In the genomic region with DNA sequence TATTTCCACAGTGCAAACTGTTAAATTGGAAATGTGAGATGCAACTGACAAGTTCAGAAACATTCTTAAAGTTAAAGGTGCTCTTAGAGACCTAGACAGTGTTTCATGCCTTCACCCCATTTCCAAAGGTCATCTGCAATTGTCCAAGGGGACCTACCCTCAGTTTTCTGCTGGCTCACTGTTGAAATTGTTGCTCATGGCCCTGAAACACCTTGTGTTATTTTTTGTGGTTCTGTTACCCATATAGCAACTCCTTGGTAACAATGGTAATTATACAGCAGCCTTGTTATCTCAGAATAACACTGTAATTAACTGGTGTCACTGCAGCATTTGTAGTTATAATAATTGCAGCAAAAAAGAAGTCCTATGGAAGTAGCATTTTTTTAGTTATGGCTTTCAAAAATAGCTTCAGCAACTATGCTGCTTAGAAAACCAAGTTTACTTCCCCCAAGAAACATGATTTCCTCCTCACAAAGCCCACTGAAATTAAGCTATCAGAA, we compare ENCODE assay signal across 2 cellular contexts.
TF ChIP-seq lines count a peak whose summit lies in the region.

No MANE protein-coding gene starts in this region.

TF ChIP-seq in K562, 482 proteins besides CTCF, POLR2A, EP300 and RAD21:
- TF ChIP-seq SOX6 (IDR thresholded peaks at IDR 0.05) (peak; percentile 61; the same call in 1 of the 2 replicates), ZNF77 (CRISPR knock-in tag; IDR thresholded peaks at IDR 0.05) (no peak), ZNF316 (IDR thresholded peaks at IDR 0.05) (peak; percentile 29), RFX1 (IDR thresholded peaks at IDR 0.05) (peak; percentile 37; the same call in 1 of the 2 replicates), SMAD4 (CRISPR knock-in tag; conservative IDR thresholded peaks at IDR 0.05) (no peak), ZNF780A (CRISPR knock-in tag; IDR thresholded peaks at IDR 0.05) (no peak), NFE2 (IDR thresholded peaks at IDR 0.05; ENCODE audit: low read depth) (peak; percentile 65), MAFF (IDR thresholded peaks at IDR 0.05; ENCODE audit: low read length) (peak; percentile 40; the same call in 1 of the 2 replicates), MAFK (IDR thresholded peaks at IDR 0.05; ENCODE audit: low read length) (0 out of 2 replicates have a peak, but pooled peaks have one; percentile 15), MXI1 (IDR thresholded peaks at IDR 0.05; ENCODE audit: low read depth, low read length) (0 out of 2 replicates have a peak, but pooled peaks have one; percentile 28)
- TF ChIP-seq, protein P1, sequence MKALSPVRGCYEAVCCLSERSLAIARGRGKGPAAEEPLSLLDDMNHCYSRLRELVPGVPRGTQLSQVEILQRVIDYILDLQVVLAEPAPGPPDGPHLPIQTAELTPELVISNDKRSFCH (CRISPR knock-in tag; IDR thresholded peaks at IDR 0.05), result no peak
- TF ChIP-seq, protein P1 (tag; IDR thresholded peaks at IDR 0.05), result peak; percentile 20; the same call in 1 of the 2 replicates
- TF ChIP-seq, protein P2, sequence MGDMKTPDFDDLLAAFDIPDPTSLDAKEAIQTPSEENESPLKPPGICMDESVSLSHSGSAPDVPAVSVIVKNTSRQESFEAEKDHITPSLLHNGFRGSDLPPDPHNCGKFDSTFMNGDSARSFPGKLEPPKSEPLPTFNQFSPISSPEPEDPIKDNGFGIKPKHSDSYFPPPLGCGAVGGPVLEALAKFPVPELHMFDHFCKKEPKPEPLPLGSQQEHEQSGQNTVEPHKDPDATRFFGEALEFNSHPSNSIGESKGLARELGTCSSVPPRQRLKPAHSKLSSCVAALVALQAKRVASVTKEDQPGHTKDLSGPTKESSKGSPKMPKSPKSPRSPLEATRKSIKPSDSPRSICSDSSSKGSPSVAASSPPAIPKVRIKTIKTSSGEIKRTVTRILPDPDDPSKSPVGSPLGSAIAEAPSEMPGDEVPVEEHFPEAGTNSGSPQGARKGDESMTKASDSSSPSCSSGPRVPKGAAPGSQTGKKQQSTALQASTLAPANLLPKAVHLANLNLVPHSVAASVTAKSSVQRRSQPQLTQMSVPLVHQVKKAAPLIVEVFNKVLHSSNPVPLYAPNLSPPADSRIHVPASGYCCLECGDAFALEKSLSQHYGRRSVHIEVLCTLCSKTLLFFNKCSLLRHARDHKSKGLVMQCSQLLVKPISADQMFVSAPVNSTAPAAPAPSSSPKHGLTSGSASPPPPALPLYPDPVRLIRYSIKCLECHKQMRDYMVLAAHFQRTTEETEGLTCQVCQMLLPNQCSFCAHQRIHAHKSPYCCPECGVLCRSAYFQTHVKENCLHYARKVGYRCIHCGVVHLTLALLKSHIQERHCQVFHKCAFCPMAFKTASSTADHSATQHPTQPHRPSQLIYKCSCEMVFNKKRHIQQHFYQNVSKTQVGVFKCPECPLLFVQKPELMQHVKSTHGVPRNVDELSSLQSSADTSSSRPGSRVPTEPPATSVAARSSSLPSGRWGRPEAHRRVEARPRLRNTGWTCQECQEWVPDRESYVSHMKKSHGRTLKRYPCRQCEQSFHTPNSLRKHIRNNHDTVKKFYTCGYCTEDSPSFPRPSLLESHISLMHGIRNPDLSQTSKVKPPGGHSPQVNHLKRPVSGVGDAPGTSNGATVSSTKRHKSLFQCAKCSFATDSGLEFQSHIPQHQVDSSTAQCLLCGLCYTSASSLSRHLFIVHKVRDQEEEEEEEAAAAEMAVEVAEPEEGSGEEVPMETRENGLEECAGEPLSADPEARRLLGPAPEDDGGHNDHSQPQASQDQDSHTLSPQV (IDR thresholded peaks at IDR 0.05), result 0 out of 2 replicates have a peak, but pooled peaks have one; percentile 14
- TF ChIP-seq, protein P3, sequence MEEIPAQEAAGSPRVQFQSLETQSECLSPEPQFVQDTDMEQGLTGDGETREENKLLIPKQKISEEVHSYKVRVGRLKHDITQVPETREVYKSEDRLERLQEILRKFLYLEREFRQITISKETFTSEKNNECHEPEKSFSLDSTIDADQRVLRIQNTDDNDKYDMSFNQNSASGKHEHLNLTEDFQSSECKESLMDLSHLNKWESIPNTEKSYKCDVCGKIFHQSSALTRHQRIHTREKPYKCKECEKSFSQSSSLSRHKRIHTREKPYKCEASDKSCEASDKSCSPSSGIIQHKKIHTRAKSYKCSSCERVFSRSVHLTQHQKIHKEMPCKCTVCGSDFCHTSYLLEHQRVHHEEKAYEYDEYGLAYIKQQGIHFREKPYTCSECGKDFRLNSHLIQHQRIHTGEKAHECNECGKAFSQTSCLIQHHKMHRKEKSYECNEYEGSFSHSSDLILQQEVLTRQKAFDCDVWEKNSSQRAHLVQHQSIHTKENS (CRISPR knock-in tag; IDR thresholded peaks at IDR 0.05), result no peak

TF ChIP-seq in GM23338, 12 proteins besides CTCF, POLR2A, EP300 and RAD21:
- TF ChIP-seq, protein P4, sequence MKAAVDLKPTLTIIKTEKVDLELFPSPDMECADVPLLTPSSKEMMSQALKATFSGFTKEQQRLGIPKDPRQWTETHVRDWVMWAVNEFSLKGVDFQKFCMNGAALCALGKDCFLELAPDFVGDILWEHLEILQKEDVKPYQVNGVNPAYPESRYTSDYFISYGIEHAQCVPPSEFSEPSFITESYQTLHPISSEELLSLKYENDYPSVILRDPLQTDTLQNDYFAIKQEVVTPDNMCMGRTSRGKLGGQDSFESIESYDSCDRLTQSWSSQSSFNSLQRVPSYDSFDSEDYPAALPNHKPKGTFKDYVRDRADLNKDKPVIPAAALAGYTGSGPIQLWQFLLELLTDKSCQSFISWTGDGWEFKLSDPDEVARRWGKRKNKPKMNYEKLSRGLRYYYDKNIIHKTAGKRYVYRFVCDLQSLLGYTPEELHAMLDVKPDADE (IDR thresholded peaks at IDR 0.05), result no peak
- TF ChIP-seq EZH2phosphoT487 (IDR thresholded peaks at IDR 0.05; ENCODE audit: unreplicated experiment) (no peak), CREB1 (CRISPR knock-in tag; IDR thresholded peaks at IDR 0.05; ENCODE audit: low read depth) (no peak), JUNB (IDR thresholded peaks at IDR 0.05; ENCODE audit: unreplicated experiment) (no peak), NANOG (IDR thresholded peaks at IDR 0.05; ENCODE audit: borderline replicate concordance) (no peak), POLR2AphosphoS5 (IDR thresholded peaks at IDR 0.05; ENCODE audit: low read depth) (no peak), STAT1 (IDR thresholded peaks at IDR 0.05; ENCODE audit: unreplicated experiment) (no peak), ZNF114 (CRISPR knock-in tag; IDR thresholded peaks at IDR 0.05) (no peak), EZH2 (IDR thresholded peaks at IDR 0.05; ENCODE audit: low read depth, unreplicated experiment) (no peak), ZNF331 (CRISPR knock-in tag; IDR thresholded peaks at IDR 0.05; ENCODE audit: low read depth) (no peak)
- TF ChIP-seq, protein P5, sequence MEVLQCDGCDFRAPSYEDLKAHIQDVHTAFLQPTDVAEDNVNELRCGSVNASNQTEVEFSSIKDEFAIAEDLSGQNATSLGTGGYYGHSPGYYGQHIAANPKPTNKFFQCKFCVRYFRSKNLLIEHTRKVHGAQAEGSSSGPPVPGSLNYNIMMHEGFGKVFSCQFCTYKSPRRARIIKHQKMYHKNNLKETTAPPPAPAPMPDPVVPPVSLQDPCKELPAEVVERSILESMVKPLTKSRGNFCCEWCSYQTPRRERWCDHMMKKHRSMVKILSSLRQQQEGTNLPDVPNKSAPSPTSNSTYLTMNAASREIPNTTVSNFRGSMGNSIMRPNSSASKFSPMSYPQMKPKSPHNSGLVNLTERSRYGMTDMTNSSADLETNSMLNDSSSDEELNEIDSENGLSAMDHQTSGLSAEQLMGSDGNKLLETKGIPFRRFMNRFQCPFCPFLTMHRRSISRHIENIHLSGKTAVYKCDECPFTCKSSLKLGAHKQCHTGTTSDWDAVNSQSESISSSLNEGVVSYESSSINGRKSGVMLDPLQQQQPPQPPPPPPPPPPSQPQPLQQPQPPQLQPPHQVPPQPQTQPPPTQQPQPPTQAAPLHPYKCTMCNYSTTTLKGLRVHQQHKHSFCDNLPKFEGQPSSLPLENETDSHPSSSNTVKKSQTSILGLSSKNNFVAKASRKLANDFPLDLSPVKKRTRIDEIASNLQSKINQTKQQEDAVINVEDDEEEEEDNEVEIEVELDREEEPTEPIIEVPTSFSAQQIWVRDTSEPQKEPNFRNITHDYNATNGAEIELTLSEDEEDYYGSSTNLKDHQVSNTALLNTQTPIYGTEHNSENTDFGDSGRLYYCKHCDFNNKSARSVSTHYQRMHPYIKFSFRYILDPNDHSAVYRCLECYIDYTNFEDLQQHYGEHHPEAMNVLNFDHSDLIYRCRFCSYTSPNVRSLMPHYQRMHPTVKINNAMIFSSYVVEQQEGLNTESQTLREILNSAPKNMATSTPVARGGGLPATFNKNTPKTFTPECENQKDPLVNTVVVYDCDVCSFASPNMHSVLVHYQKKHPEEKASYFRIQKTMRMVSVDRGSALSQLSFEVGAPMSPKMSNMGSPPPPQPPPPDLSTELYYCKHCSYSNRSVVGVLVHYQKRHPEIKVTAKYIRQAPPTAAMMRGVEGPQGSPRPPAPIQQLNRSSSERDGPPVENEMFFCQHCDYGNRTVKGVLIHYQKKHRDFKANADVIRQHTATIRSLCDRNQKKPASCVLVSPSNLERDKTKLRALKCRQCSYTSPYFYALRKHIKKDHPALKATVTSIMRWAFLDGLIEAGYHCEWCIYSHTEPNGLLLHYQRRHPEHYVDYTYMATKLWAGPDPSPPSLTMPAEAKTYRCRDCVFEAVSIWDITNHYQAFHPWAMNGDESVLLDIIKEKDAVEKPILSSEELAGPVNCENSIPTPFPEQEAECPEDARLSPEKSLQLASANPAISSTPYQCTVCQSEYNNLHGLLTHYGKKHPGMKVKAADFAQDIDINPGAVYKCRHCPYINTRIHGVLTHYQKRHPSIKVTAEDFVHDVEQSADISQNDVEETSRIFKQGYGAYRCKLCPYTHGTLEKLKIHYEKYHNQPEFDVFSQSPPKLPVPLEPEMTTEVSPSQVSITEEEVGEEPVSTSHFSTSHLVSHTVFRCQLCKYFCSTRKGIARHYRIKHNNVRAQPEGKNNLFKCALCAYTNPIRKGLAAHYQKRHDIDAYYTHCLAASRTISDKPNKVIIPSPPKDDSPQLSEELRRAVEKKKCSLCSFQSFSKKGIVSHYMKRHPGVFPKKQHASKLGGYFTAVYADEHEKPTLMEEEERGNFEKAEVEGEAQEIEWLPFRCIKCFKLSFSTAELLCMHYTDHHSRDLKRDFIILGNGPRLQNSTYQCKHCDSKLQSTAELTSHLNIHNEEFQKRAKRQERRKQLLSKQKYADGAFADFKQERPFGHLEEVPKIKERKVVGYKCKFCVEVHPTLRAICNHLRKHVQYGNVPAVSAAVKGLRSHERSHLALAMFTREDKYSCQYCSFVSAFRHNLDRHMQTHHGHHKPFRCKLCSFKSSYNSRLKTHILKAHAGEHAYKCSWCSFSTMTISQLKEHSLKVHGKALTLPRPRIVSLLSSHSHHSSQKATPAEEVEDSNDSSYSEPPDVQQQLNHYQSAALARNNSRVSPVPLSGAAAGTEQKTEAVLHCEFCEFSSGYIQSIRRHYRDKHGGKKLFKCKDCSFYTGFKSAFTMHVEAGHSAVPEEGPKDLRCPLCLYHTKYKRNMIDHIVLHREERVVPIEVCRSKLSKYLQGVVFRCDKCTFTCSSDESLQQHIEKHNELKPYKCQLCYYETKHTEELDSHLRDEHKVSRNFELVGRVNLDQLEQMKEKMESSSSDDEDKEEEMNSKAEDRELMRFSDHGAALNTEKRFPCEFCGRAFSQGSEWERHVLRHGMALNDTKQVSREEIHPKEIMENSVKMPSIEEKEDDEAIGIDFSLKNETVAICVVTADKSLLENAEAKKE (CRISPR knock-in tag; IDR thresholded peaks at IDR 0.05), result no peak
- TF ChIP-seq, protein P6, sequence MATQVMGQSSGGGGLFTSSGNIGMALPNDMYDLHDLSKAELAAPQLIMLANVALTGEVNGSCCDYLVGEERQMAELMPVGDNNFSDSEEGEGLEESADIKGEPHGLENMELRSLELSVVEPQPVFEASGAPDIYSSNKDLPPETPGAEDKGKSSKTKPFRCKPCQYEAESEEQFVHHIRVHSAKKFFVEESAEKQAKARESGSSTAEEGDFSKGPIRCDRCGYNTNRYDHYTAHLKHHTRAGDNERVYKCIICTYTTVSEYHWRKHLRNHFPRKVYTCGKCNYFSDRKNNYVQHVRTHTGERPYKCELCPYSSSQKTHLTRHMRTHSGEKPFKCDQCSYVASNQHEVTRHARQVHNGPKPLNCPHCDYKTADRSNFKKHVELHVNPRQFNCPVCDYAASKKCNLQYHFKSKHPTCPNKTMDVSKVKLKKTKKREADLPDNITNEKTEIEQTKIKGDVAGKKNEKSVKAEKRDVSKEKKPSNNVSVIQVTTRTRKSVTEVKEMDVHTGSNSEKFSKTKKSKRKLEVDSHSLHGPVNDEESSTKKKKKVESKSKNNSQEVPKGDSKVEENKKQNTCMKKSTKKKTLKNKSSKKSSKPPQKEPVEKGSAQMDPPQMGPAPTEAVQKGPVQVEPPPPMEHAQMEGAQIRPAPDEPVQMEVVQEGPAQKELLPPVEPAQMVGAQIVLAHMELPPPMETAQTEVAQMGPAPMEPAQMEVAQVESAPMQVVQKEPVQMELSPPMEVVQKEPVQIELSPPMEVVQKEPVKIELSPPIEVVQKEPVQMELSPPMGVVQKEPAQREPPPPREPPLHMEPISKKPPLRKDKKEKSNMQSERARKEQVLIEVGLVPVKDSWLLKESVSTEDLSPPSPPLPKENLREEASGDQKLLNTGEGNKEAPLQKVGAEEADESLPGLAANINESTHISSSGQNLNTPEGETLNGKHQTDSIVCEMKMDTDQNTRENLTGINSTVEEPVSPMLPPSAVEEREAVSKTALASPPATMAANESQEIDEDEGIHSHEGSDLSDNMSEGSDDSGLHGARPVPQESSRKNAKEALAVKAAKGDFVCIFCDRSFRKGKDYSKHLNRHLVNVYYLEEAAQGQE (IDR thresholded peaks at IDR 0.05; ENCODE audit: unreplicated experiment), result no peak
